Comparison of ENCODE assay signal across 17 cellular contexts in genomic region chr6:117270960-117271507, GRCh38. TPM values are rescaled to one million over a fixed set of nuclear protein-coding genes. Genes with fewer than 3 reads are reported as not detected.
DNase-seq lines count a peak whose midpoint lies in the region; ATAC-seq and TF ChIP-seq lines count a peak whose summit lies in the region.
"Had no signal": no experiment of that assay in that cellular context is flagged by ENCODE, and none has a peak within 500 bp of the region (broad histone marks: within the 10 kb centered on the region; RNA-seq: fewer than 3 reads in every experiment).

No MANE protein-coding gene starts in this region.

- H3K4me3 Mint-ChIP-seq in Calu3 (ENCODE audit: low read depth, unreplicated experiment): peak overlapping the region; percentile 60
- H3K4me3 Mint-ChIP-seq in Caco-2 (ENCODE audit: unreplicated experiment): no peak overlapping the region
- H3K4me3 Mint-ChIP-seq: stimulated activated naive CD8-positive, alpha-beta T cell treated with anti-CD3 and anti-CD28 coated beads, Interleukin-15, Interleukin-2, amounts not matched to agents 100 ng/mL and 50 ng/mL, for 24 hours had no signal

- peaks cover 71% of the 10 kb centered on the region for H3K27me3 ChIP-seq in WERI-Rb-1 (ENCODE audit: insufficient read depth, low read depth, severe bottlenecking)
- H3K27me3 ChIP-seq in iPS-18a (ENCODE audit: control insufficient read depth, insufficient read depth, low read length): peaks cover 88% of the 10 kb centered on the region
- no peaks in the 10 kb centered on the region; the same call in 1 of the 2 replicates for H3K27me3 ChIP-seq in Caco-2 (replicated peaks; ENCODE audit: control insufficient read depth, insufficient read depth, low read length)
- H3K27me3 ChIP-seq: ovary had no signal

- H3K27me3 Mint-ChIP-seq in Calu3 (ENCODE audit: unreplicated experiment): peaks cover 93% of the 10 kb centered on the region
- peaks cover 39% of the 10 kb centered on the region for H3K27me3 Mint-ChIP-seq in Caco-2 (ENCODE audit: insufficient read depth, unreplicated experiment)

- BruUV-seq in Calu3 (replicated peaks; lab: Mats Ljungman, UMichigan) (no TSS peak), Caco-2 (replicated peaks; lab: Mats Ljungman, UMichigan) (no TSS peak)

- no peak for TF ChIP-seq CTCF in Calu3 (IDR thresholded peaks at IDR 0.05; ENCODE audit: unreplicated experiment)
- TF ChIP-seq CTCF in WERI-Rb-1 (IDR thresholded peaks at IDR 0.05; ENCODE audit: low read depth, low read length): no peak
- no peak for TF ChIP-seq CTCF in Caco-2 (IDR thresholded peaks at IDR 0.05; ENCODE audit: insufficient read depth in 1 of 2, low read depth in 1 of 2, low read length in 1 of 2, severe bottlenecking in 1 of 2, unreplicated experiment in 1 of 2)

- no peak overlapping the region for H3K27ac Mint-ChIP-seq in Calu3 (ENCODE audit: unreplicated experiment)
- no peak overlapping the region for H3K27ac Mint-ChIP-seq in Caco-2 (ENCODE audit: unreplicated experiment)
- H3K27ac Mint-ChIP-seq: stimulated activated naive CD8-positive, alpha-beta T cell treated with anti-CD3 and anti-CD28 coated beads, Interleukin-15, Interleukin-2, amounts not matched to agents 100 ng/mL and 50 ng/mL, for 24 hours had no signal

- no peak for ATAC-seq in HG03354 (IDR thresholded peaks at IDR 0.05; ENCODE audit: poor library complexity, severe bottlenecking, unreplicated experiment)
- no peak for ATAC-seq in HG03175 (IDR thresholded peaks at IDR 0.05; ENCODE audit: unreplicated experiment)

- no peaks in the 10 kb centered on the region for H3K9me3 Mint-ChIP-seq in Calu3 (ENCODE audit: low read depth, unreplicated experiment)
- H3K9me3 Mint-ChIP-seq in Caco-2 (ENCODE audit: unreplicated experiment): no peaks in the 10 kb centered on the region
- H3K9me3 Mint-ChIP-seq: stimulated activated naive CD8-positive, alpha-beta T cell treated with anti-CD3 and anti-CD28 coated beads, Interleukin-15, Interleukin-2, amounts not matched to agents 100 ng/mL and 50 ng/mL, for 24 hours had no signal

- H3K9me3 ChIP-seq in WERI-Rb-1 (ENCODE audit: severe bottlenecking) (no peaks in the 10 kb centered on the region), iPS-18a (ENCODE audit: control insufficient read depth, low read depth, low read length) (no peaks in the 10 kb centered on the region), Caco-2 (no peaks in the 10 kb centered on the region)
- H3K9me3 ChIP-seq: ovary had no signal

- CTCF ChIA-PET in Calu3 (lab: Charles Lee): no interaction called here
- CTCF ChIA-PET in Caco-2 (lab: Charles Lee): no interaction called here

- no peaks in the 10 kb centered on the region for H3K36me3 Mint-ChIP-seq in Calu3 (ENCODE audit: insufficient read depth, unreplicated experiment)
- no peaks in the 10 kb centered on the region for H3K36me3 Mint-ChIP-seq in Caco-2 (ENCODE audit: insufficient read depth, unreplicated experiment)

- H3K4me1 ChIP-seq in iPS-18a (ENCODE audit: control insufficient read depth, low read depth, low read length) (peaks cover 16% of the 10 kb centered on the region), Caco-2 (no peaks in the 10 kb centered on the region)

- no peak overlapping the region for H3K27ac ChIP-seq in WERI-Rb-1
- H3K27ac ChIP-seq in iPS-18a (ENCODE audit: low read length): no peak overlapping the region
- H3K27ac ChIP-seq: HL-60, ovary had no signal

- no peak overlapping the region for H3K9ac ChIP-seq in iPS-18a (ENCODE audit: low read length)

- H3K36me3 ChIP-seq in WERI-Rb-1 (no peaks in the 10 kb centered on the region), iPS-18a (ENCODE audit: control insufficient read depth, low read depth, low read length) (no peaks in the 10 kb centered on the region), Caco-2 (ENCODE audit: control insufficient read depth, insufficient read depth, low read length) (no peaks in the 10 kb centered on the region)
- H3K36me3 ChIP-seq: ovary had no signal

- H3K4me3 ChIP-seq in WERI-Rb-1 (ENCODE audit: low read depth, low read length): peak overlapping the region; percentile 31
- peak overlapping the region; percentile 58 for H3K4me3 ChIP-seq in iPS-18a (ENCODE audit: low read length)
- no peak overlapping the region for H3K4me3 ChIP-seq in Caco-2 (ENCODE audit: low read depth, low read length)
- H3K4me3 ChIP-seq: ovary had no signal

- intact Hi-C loops in Calu3 (cut with micrococcal nuclease; ENCODE audit: unreplicated experiment) (no loop called here), Caco-2 (cut with micrococcal nuclease; ENCODE audit: unreplicated experiment) (no loop called here)

- H3K4me1 Mint-ChIP-seq in Calu3 (ENCODE audit: low read depth, unreplicated experiment) (no peaks in the 10 kb centered on the region), Caco-2 (ENCODE audit: low read depth, unreplicated experiment) (no peaks in the 10 kb centered on the region)

- POLR2A ChIA-PET in Caco-2 (lab: Charles Lee): no interaction called here

- no peak for DNase-seq in Calu3
- DNase-seq in WERI-Rb-1: no peak
- peak; percentile 51 for DNase-seq in retina
- DNase-seq in SHP77 (lab: John Stamatoyannopoulos, UW): no peak
- no peak for DNase-seq in Caco-2
- DNase-seq: activated CD4-positive, alpha-beta T cell treated with anti-CD3 and anti-CD28 coated beads, Interleukin-2, amount 50 U/mL, for 48 hours; cerebellar nuclear complex; midbrain; NCI-H1417 treated with DMSO at 0.1 percent for 48 hours; ovary; stimulated activated CD4-positive, alpha-beta T cell treated with anti-CD3 and anti-CD28 coated beads, Interleukin-12 subunit alpha, Interleukin-12 subunit beta, amount 100 ng/mL, for 4 hours had no signal

RNA-seq across cellular contexts. Expression of gene VGLL2, which starts 5.7 kb away (rescaled TPM):
- not detected in 2 replicates for total RNA-seq in Calu3 (2022)
- not detected in 2 replicates for total RNA-seq in Caco-2 (2022)
- total RNA-seq: fibroblast of villous mesenchyme had no signal
